In the genomic region with DNA sequence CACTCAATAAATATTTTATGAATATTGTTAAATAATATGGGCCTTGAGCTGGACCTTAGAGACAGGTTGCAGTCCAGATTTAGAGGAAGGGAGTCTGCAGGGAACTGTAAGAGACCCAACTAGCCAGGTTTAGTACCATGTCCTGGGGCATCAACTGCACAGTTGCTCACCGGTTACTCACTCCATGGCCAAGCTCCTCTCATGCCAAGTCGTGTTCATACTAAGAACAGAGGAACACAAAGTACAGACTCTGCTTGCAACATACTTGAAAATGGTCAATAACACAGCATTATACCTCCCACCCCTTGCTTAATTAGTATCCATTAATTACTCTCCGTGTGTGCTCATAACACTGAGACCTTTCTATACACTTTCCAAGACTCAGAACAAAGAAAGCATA, we compare ENCODE assay signal across 21 cellular contexts.
"Had no signal": no experiment of that assay in that cellular context is flagged by ENCODE, and none has a peak within 500 bp of the region (broad histone marks: within the 10 kb centered on the region; RNA-seq: fewer than 3 reads in every experiment).

No MANE protein-coding gene starts in this region.

- H3K4me3 ChIP-seq: adrenal gland, cardiac muscle cell, SK-N-MC had no signal

- ATAC-seq: activated T-cell treated with anti-CD3 and anti-CD28 coated beads, Interleukin-2, amount 50 U/mL, for 4 hours; PC-3; Right ventricle myocardium inferior; T-cell had no signal

- H3K9ac ChIP-seq: KMS-11 had no signal

- H3K4me2 ChIP-seq: KMS-11 had no signal

- H3K9me3 ChIP-seq: adrenal gland had no signal

- H3K27me3 ChIP-seq: adrenal gland, cardiac muscle cell had no signal

- H3K27ac ChIP-seq: adrenal gland, cardiac muscle cell, KMS-11, SK-N-MC had no signal

- DNase-seq: activated B cell treated with CpG ODN at 0.5 μM for 24 hours; activated CD4-positive, alpha-beta memory T cell treated with anti-CD3 and anti-CD28 coated beads for 36 hours; activated CD4-positive, alpha-beta T cell treated with anti-CD3 and anti-CD28 coated beads, Interleukin-2, amount 10 ng/mL, durations not matched to agents 7 days and 5 days; activated CD8-positive, alpha-beta memory T cell treated with anti-CD3 and anti-CD28 coated beads for 24 hours; activated effector memory CD4-positive, alpha-beta T cell treated with anti-CD3 and anti-CD28 coated beads, Interleukin-2, amount 50 U/mL, for 16 hours; activated naive CD4-positive, alpha-beta T cell treated with anti-CD3 and anti-CD28 coated beads for 36 hours; activated T-cell treated with anti-CD3 and anti-CD28 coated beads, Interleukin-2, amount 50 U/mL, for 4 hours; adrenal gland; anterior cingulate cortex; NCI-H1105 treated with DMSO at 0.1 percent for 48 hours; NCI-H146; NCI-H187 treated with DMSO at 0.1 percent for 48 hours; NCI-H2081 treated with DMSO at 0.1 percent for 48 hours; PC-3; T-cell; T-helper 2 cell; T1000 had no signal

- H3K36me3 ChIP-seq: adrenal gland, cardiac muscle cell had no signal
